Comparison of ENCODE assay signal across 17 cellular contexts in the genomic region with DNA sequence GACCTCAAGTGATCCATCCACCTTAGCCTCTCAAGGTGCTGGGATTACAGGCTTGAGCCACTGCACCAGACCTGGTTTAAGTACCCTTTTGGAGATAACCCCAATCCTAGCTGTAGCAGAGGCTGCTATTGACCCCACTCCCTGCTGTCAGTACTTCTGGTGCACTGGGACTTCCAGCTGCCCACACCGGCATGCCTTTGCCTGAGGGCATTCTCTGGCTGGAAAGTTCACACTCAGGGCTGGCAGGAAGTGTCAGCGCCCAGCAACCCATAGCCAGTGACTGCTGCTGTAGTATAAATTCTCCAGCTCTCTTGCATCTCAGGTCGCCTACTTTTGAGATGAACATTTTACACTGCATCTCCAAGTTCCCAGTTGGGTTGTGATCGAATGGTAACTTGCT.
DNase-seq lines count a peak whose midpoint lies in the region; ATAC-seq and TF ChIP-seq lines count a peak whose summit lies in the region.
"Had no signal": no experiment of that assay in that cellular context is flagged by ENCODE, and none has a peak within 500 bp of the region (broad histone marks: within the 10 kb centered on the region; RNA-seq: fewer than 3 reads in every experiment).

No MANE protein-coding gene starts in this region.

- no peaks in the 10 kb centered on the region for H4K20me1 ChIP-seq in mammary epithelial cell (ENCODE audit: insufficient read depth, low read length)
- H4K20me1 ChIP-seq in PC-9 (ENCODE audit: insufficient read depth): no peaks in the 10 kb centered on the region

- H3K4me3 Mint-ChIP-seq in MCF 10A (ENCODE audit: unreplicated experiment): no peak overlapping the region
- H3K4me3 Mint-ChIP-seq: activated naive CD4-positive, alpha-beta T cell treated with anti-CD3 and anti-CD28 coated beads for 36 hours had no signal

- no peak overlapping the region for H3K9ac ChIP-seq in mammary epithelial cell (ENCODE audit: insufficient read depth, low read length)

- H3K4me3 ChIP-seq in mammary epithelial cell (replicated peaks in 1 of 3; ENCODE audit: insufficient read depth in 1 of 3, low read depth in 2 of 3, low read length in 3 of 3) (no peak overlapping the region), PC-9 (no peak overlapping the region)
- H3K4me3 ChIP-seq: cardiac muscle cell, gastrocnemius medialis, ovary, spleen had no signal

- H3K9me3 ChIP-seq in mammary epithelial cell (replicated peaks; ENCODE audit: insufficient read depth, low read length): no peaks in the 10 kb centered on the region
- H3K9me3 ChIP-seq in PC-9 (ENCODE audit: insufficient read depth, low read depth): 0 out of 2 replicates have a peak, but pooled peaks cover 3% of the 10 kb centered on the region
- H3K9me3 ChIP-seq: gastrocnemius medialis, ovary, spleen had no signal

- in situ Hi-C loops in mammary epithelial cell (cut with MboI; ENCODE audit: low sequenced_read_pairs in 2 of 2): no loop called here

- no peaks in the 10 kb centered on the region for H3K9me2 ChIP-seq in PC-9 (ENCODE audit: insufficient read depth)

- CTCF ChIA-PET in MCF 10A (lab: Yijun Ruan, JAX) (no interaction called here), mammary epithelial cell (lab: Charles Lee; ENCODE audit: low non-redundant PET) (no interaction called here), PC-9 (lab: Charles Lee) (no interaction called here)

- intact Hi-C loops in MCF 10A (cut with micrococcal nuclease) (no loop called here), mammary epithelial cell (cut with micrococcal nuclease) (no loop called here), PC-9 (cut with micrococcal nuclease; ENCODE audit: unreplicated experiment) (loop anchor here (1.0 to 5.0 kb wide), 2 partner anchors 10 to 93 kb away; no protein-coding TSS in a partner anchor)

- no peaks in the 10 kb centered on the region for H3K27me3 Mint-ChIP-seq in MCF 10A (ENCODE audit: insufficient read depth, unreplicated experiment)

- H3K36me3 Mint-ChIP-seq in MCF 10A (ENCODE audit: insufficient read depth, unreplicated experiment): no peaks in the 10 kb centered on the region

- peaks cover 24% of the 10 kb centered on the region for H3K4me1 Mint-ChIP-seq in MCF 10A (ENCODE audit: insufficient read depth, unreplicated experiment)

- H3K4me2 ChIP-seq in mammary epithelial cell (ENCODE audit: insufficient read depth, low read depth, low read length): no peak overlapping the region
- H3K4me2 ChIP-seq in PC-9: peak overlapping the region; percentile 54

- H3K27me3 ChIP-seq in mammary epithelial cell (ENCODE audit: insufficient read depth, low read length): no peaks in the 10 kb centered on the region
- H3K27me3 ChIP-seq in PC-9 (ENCODE audit: insufficient read depth, low read depth): no peaks in the 10 kb centered on the region
- H3K27me3 ChIP-seq: cardiac muscle cell, gastrocnemius medialis, ovary, spleen had no signal

- dilution Hi-C loops in mammary epithelial cell (cut with HindIII; ENCODE audit: low sequenced_read_pairs): no loop called here

- H3K9me3 Mint-ChIP-seq in MCF 10A (ENCODE audit: unreplicated experiment): no peaks in the 10 kb centered on the region
- H3K9me3 Mint-ChIP-seq: activated naive CD4-positive, alpha-beta T cell treated with anti-CD3 and anti-CD28 coated beads for 36 hours had no signal

- TF ChIP-seq CTCF in MCF 10A (IDR thresholded peaks at IDR 0.05; ENCODE audit: unreplicated experiment) (no peak), mammary epithelial cell (conservative IDR thresholded peaks at IDR 0.05 in 1 of 2, IDR thresholded peaks at IDR 0.05 in 1 of 2; ENCODE audit: extremely low read depth in 1 of 2, insufficient read depth in 1 of 2, low read depth in 1 of 2, low read length in 2 of 2) (no peak), PC-9 (conservative IDR thresholded peaks at IDR 0.05) (no peak)

- WGBS in mammary epithelial cell (ENCODE audit: low coverage, missing lambda C conversion rate): 70% methylated on average over 4 of the region's 4 CpGs

- H2AFZ ChIP-seq in mammary epithelial cell (ENCODE audit: low read depth, low read length) (no peak overlapping the region), PC-9 (no peak overlapping the region)

- peaks cover 23% of the 10 kb centered on the region for H3F3A ChIP-seq in PC-9 (ENCODE audit: insufficient read depth, low read depth)

- no TSS peak for BruUV-seq in MCF 10A (replicated peaks; lab: Mats Ljungman, UMichigan)
- BruUV-seq in mammary epithelial cell (replicated peaks; lab: Mats Ljungman, UMichigan): no TSS peak
- no TSS peak for BruUV-seq in PC-9 (replicated peaks; lab: Mats Ljungman, UMichigan)

- POLR2A ChIA-PET in MCF 10A (lab: Yijun Ruan, JAX) (no interaction called here), PC-9 (lab: Charles Lee; ENCODE audit: unreplicated experiment) (interaction anchor here (0.6 kb wide), 1 partner anchor 69 kb away, joined by 5 read pairs; no protein-coding TSS in a partner anchor)

- no peaks in the 10 kb centered on the region for H3K36me3 ChIP-seq in mammary epithelial cell (ENCODE audit: insufficient read depth, low read length)
- no peaks in the 10 kb centered on the region for H3K36me3 ChIP-seq in PC-9 (ENCODE audit: low read depth)
- H3K36me3 ChIP-seq: cardiac muscle cell, gastrocnemius medialis, ovary had no signal

- DNase-seq in MCF 10A (ENCODE audit: unreplicated experiment) (peak; percentile 69), mammary epithelial cell (no peak), PC-9 (peak; percentile 73 to 80), fibroblast of gingiva (ENCODE audit: low read depth) (peak; percentile 16), NOMO-1 treated with dmso at 0.1 percent for 144 hours (lab: John Stamatoyannopoulos, UW; ENCODE audit: unreplicated experiment) (no peak)
- DNase-seq in stimulated activated naive CD8-positive, alpha-beta T cell treated with anti-CD3 and anti-CD28 coated beads, Interleukin-15, Interleukin-2, amounts not matched to agents 100 U/mL and 50 U/mL, for 24 hours: no peak
- DNase-seq: activated naive CD4-positive, alpha-beta T cell treated with anti-CD3 and anti-CD28 coated beads for 36 hours; DMS53; gastrocnemius medialis; NCI-H2029; NCI-H748 treated with DMSO at 0.1 percent for 48 hours; ovary; Right ventricle myocardium superior; spleen had no signal

- H3K27ac Mint-ChIP-seq in MCF 10A (ENCODE audit: low read depth, unreplicated experiment): no peak overlapping the region
- H3K27ac Mint-ChIP-seq: activated naive CD4-positive, alpha-beta T cell treated with anti-CD3 and anti-CD28 coated beads for 36 hours had no signal

- H3K27ac ChIP-seq in mammary epithelial cell (ENCODE audit: insufficient read depth, low read depth, low read length): no peak overlapping the region
- peak overlapping the region; percentile 90 for H3K27ac ChIP-seq in PC-9
- H3K27ac ChIP-seq: cardiac muscle cell, ovary had no signal

- H3K79me2 ChIP-seq in mammary epithelial cell (ENCODE audit: insufficient read depth, low read length): peaks cover 24% of the 10 kb centered on the region
- H3K79me2 ChIP-seq in PC-9 (ENCODE audit: low read depth): peaks cover 61% of the 10 kb centered on the region

- H3K4me1 ChIP-seq in mammary epithelial cell (ENCODE audit: insufficient read depth, low read length): peaks cover 6% of the 10 kb centered on the region
- peaks cover 49% of the 10 kb centered on the region for H3K4me1 ChIP-seq in PC-9 (replicated peaks; ENCODE audit: insufficient read depth)

- ATAC-seq in stimulated activated naive CD8-positive, alpha-beta T cell treated with anti-CD3 and anti-CD28 coated beads, Interleukin-15, Interleukin-2, amounts not matched to agents 100 U/mL and 50 U/mL, for 24 hours: peak; percentile 33
- ATAC-seq in HG03175 (IDR thresholded peaks at IDR 0.05; ENCODE audit: unreplicated experiment) (no peak), GM18498 (IDR thresholded peaks at IDR 0.05; ENCODE audit: unreplicated experiment) (no peak)
- ATAC-seq: gastrocnemius medialis had no signal

Comparison
In these comparisons a context has a peak if more than half of its experiments do, and no peak if none do; other contexts are left out.
1. DNase-seq: peak in MCF 10A (single experiment), PC-9 (2 of 2) and fibroblast of gingiva (single experiment); none in mammary epithelial cell (single experiment), stimulated activated naive CD8-positive, alpha-beta T cell treated with anti-CD3 and anti-CD28 coated beads, Interleukin-15, Interleukin-2, amounts not matched to agents 100 U/mL and 50 U/mL, for 24 hours (single experiment) and NOMO-1 treated with dmso at 0.1 percent for 144 hours (single experiment).